In genomic region chr13:48942131-48942530, GRCh38 we compare ENCODE assay signal across 19 cellular contexts. TPM values are rescaled to one million over a fixed set of nuclear protein-coding genes. Genes with fewer than 3 reads are reported as not detected.
DNase-seq lines count a peak whose midpoint lies in the region; ATAC-seq and TF ChIP-seq lines count a peak whose summit lies in the region.
"Had no signal": no experiment of that assay in that cellular context is flagged by ENCODE, and none has a peak within 500 bp of the region (broad histone marks: within the 10 kb centered on the region; RNA-seq: fewer than 3 reads in every experiment).

No MANE protein-coding gene starts in this region.

- H3K27ac ChIP-seq in CD8-positive, alpha-beta memory T cell (ENCODE audit: low read depth, low read length) = no peak overlapping the region
- H3K27ac ChIP-seq in heart left ventricle (no peak overlapping the region), stomach (no peak overlapping the region)
- H3K27ac ChIP-seq: adrenal gland, epithelial cell of prostate, neutrophil had no signal

- no peaks in the 10 kb centered on the region for H3K36me3 Mint-ChIP-seq in CD8-positive, alpha-beta memory T cell

- H3K27me3 ChIP-seq in MG63 = no peaks in the 10 kb centered on the region
- H3K27me3 ChIP-seq in CD8-positive, alpha-beta memory T cell (ENCODE audit: insufficient read depth, low read length, poor library complexity, severe bottlenecking) = no peaks in the 10 kb centered on the region
- H3K27me3 ChIP-seq in heart left ventricle = no peaks in the 10 kb centered on the region
- H3K27me3 ChIP-seq in stomach = no peaks in the 10 kb centered on the region
- H3K27me3 ChIP-seq: adrenal gland, neutrophil had no signal

- no peak for TF ChIP-seq POLR2A in heart left ventricle (IDR thresholded peaks at IDR 0.05)
- TF ChIP-seq POLR2A in stomach (IDR thresholded peaks at IDR 0.05) = no peak

- no peak for TF ChIP-seq CTCF in heart left ventricle (IDR thresholded peaks at IDR 0.05)
- TF ChIP-seq CTCF in stomach (IDR thresholded peaks at IDR 0.05) = no peak

- WGBS in heart left ventricle, 4 donors = 45 to 59% (median 51%) methylated on average over 2 of the region's 2 CpGs
- 40 to 50% (median 49%) methylated on average over 2 of the region's 2 CpGs for WGBS in stomach, 5 donors

- peak; percentile 17 for DNase-seq in Daoy (ENCODE audit: low read depth)
- peak; percentile 23 for DNase-seq in MG63
- peak; percentile 15 for DNase-seq in dedifferentiated amniotic fluid mesenchymal stem cell (ENCODE audit: extremely low spot score)
- DNase-seq in non-pigmented ciliary epithelial cell (ENCODE audit: low read depth) = peak; percentile 28
- no peak for DNase-seq in stimulated activated CD4-positive, alpha-beta T cell treated with anti-CD3 and anti-CD28 coated beads, Interleukin-2, amount 100 ng/mL, for 24 hours
- DNase-seq in CD8-positive, alpha-beta memory T cell = no peak
- DNase-seq in heart left ventricle = no peak
- no peak for DNase-seq in stomach
- DNase-seq: activated CD8-positive, alpha-beta T cell treated with anti-CD3 and anti-CD28 coated beads, Interleukin-2, amount 10 ng/mL, durations not matched to agents 7 days and 5 days; adrenal gland; C1 segment of cervical spinal cord; hippocampal formation; kidney glomerular epithelial cell; NCI-H1436; NCI-H345; right cardiac atrium; T-helper 1 cell had no signal

- intact Hi-C loops in heart left ventricle (cut with DNase I) = no loop called here
- intact Hi-C loops in stomach (cut with DNase I; ENCODE audit: low total_unique reads) = no loop called here

- H3K36me3 ChIP-seq in MG63 (no peaks in the 10 kb centered on the region), heart left ventricle (no peaks in the 10 kb centered on the region), stomach (no peaks in the 10 kb centered on the region)
- H3K36me3 ChIP-seq in CD8-positive, alpha-beta memory T cell (ENCODE audit: insufficient read depth, low read length) = no peaks in the 10 kb centered on the region
- H3K36me3 ChIP-seq: adrenal gland, neutrophil had no signal

- H3K27me3 Mint-ChIP-seq in CD8-positive, alpha-beta memory T cell = peaks cover 13 to 24% of the 10 kb centered on the region in 2 donors

- POLR2A ChIA-PET in CD8-positive, alpha-beta memory T cell (lab: Charles Lee) = no interaction called here

- peaks cover 0 to 15% (median 4%) of the 10 kb centered on the region in 3 donors for H3K4me1 Mint-ChIP-seq in CD8-positive, alpha-beta memory T cell

- no peaks in the 10 kb centered on the region for H3K9me3 Mint-ChIP-seq in CD8-positive, alpha-beta memory T cell

- peaks cover 11% of the 10 kb centered on the region for H3K4me1 ChIP-seq in CD8-positive, alpha-beta memory T cell (ENCODE audit: insufficient read depth, low read length)
- no peaks in the 10 kb centered on the region for H3K4me1 ChIP-seq in heart left ventricle
- peaks cover 0 to 11% (median 5%) of the 10 kb centered on the region in 4 donors for H3K4me1 ChIP-seq in stomach
- H3K4me1 ChIP-seq: adrenal gland had no signal

- H3K9me3 ChIP-seq in MG63 (no peaks in the 10 kb centered on the region), heart left ventricle (no peaks in the 10 kb centered on the region), stomach (no peaks in the 10 kb centered on the region)
- no peaks in the 10 kb centered on the region for H3K9me3 ChIP-seq in CD8-positive, alpha-beta memory T cell (ENCODE audit: low read length)
- H3K9me3 ChIP-seq: adrenal gland, neutrophil had no signal

- H3K4me3 ChIP-seq in MG63 (no peak overlapping the region), heart left ventricle (no peak overlapping the region), stomach (no peak overlapping the region)
- no peak overlapping the region for H3K4me3 ChIP-seq in CD8-positive, alpha-beta memory T cell (ENCODE audit: low read length)
- H3K4me3 ChIP-seq: adrenal gland had no signal

- ATAC-seq in heart left ventricle = no peak
- ATAC-seq: activated CD8-positive, alpha-beta T cell treated with anti-CD3 and anti-CD28 coated beads, Interleukin-2, amount 10 ng/mL, durations not matched to agents 7 days and 5 days; right cardiac atrium had no signal

- H3K27ac Mint-ChIP-seq in CD8-positive, alpha-beta memory T cell = no peak overlapping the region
- H3K27ac Mint-ChIP-seq: activated CD8-positive, alpha-beta T cell treated with anti-CD3 and anti-CD28 coated beads, Interleukin-2, amount 10 ng/mL, durations not matched to agents 7 days and 5 days had no signal

- no peak overlapping the region for H3K4me3 Mint-ChIP-seq in CD8-positive, alpha-beta memory T cell
- H3K4me3 Mint-ChIP-seq: activated CD8-positive, alpha-beta T cell treated with anti-CD3 and anti-CD28 coated beads, Interleukin-2, amount 10 ng/mL, durations not matched to agents 7 days and 5 days had no signal

- TF ChIP-seq EP300 in stomach (IDR thresholded peaks at IDR 0.05) = no peak

- CTCF ChIA-PET in CD8-positive, alpha-beta memory T cell (lab: Charles Lee) = no interaction called here

RNA-seq across cellular contexts. Expression of gene FNDC3A, which starts 33.6 kb away (rescaled TPM):
- total RNA-seq in Daoy (2014; rRNA removed; shearing (Covaris generic)) = 26.2 and 34.2 TPM in 2 replicates
- total RNA-seq in MG63 (2014; rRNA removed; shearing (Covaris generic); ENCODE audit: low replicate concordance) = 13.2 and 22.7 TPM in 2 replicates
- total RNA-seq in CD8-positive, alpha-beta memory T cell = 10 to 100 TPM; 21.8 to 22.7 TPM
- 8.8 TPM for polyA plus RNA-seq in CD8-positive, alpha-beta memory T cell
- 10 to 100 TPM; 16.9 to 38.3 (median 22.7) TPM for total RNA-seq in heart left ventricle
- polyA plus RNA-seq in heart left ventricle = 10 to 100 TPM; 10.1 to 21.9 TPM
- 100 to 1,000 TPM in 1 of 5 donors, 10 to 100 TPM in 4; 17.7 to 131 (median 52.9) TPM for total RNA-seq in stomach
- polyA plus RNA-seq in stomach = 10 to 100 TPM; 13.0 to 20.9 (median 18.7) TPM

Comparison
In these comparisons a context has a peak if more than half of its experiments do, and no peak if none do; other contexts are left out.
1. DNase-seq: peak in Daoy (single experiment), MG63 (single experiment), dedifferentiated amniotic fluid mesenchymal stem cell (single experiment) and non-pigmented ciliary epithelial cell (single experiment); none in stimulated activated CD4-positive, alpha-beta T cell treated with anti-CD3 and anti-CD28 coated beads, Interleukin-2, amount 100 ng/mL, for 24 hours (0 of 2), CD8-positive, alpha-beta memory T cell (0 of 5), heart left ventricle (0 of 5) and stomach (single experiment).